ENCODE assay signal across 10 cellular contexts in the genomic region with DNA sequence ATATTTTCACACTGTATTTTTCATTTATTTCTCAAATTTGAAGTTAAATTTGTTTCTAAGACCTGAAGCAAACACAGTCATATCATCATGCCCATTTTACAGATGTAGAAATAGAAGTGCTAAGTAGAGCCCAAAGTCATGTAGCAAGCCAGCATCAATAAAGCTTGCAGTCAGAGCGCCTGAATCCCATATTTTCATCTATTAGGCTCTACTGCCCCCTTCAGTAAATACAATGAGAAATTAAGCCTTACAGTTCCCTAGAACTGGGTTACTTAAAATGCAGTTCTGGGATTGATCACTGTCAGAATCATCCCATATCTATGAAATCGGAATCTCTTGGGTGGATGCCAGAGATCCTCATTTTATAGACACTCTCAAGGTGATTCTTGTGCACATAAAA.
DNase-seq lines count a peak whose midpoint lies in the region; ATAC-seq and TF ChIP-seq lines count a peak whose summit lies in the region.
"Had no signal": no experiment of that assay in that cellular context is flagged by ENCODE, and none has a peak within 500 bp of the region (broad histone marks: within the 10 kb centered on the region; RNA-seq: fewer than 3 reads in every experiment).

No MANE protein-coding gene starts in this region.

- H3K36me3 ChIP-seq in adipocyte (ENCODE audit: control insufficient read depth, insufficient read depth, low read length, severe bottlenecking) (no peaks in the 10 kb centered on the region), kidney epithelial cell (ENCODE audit: control insufficient read depth, insufficient read depth, low read length) (no peaks in the 10 kb centered on the region)
- H3K36me3 ChIP-seq: neutrophil, SJCRH30 had no signal

- no peak overlapping the region for H3K9ac ChIP-seq in adipocyte (ENCODE audit: low read length)

- H3K27ac Mint-ChIP-seq in CD4-positive, alpha-beta T cell, result no peak overlapping the region

- H3K4me1 Mint-ChIP-seq in CD4-positive, alpha-beta T cell (ENCODE audit: low read depth), result no peaks in the 10 kb centered on the region

- no peak for ATAC-seq in HG03196 (IDR thresholded peaks at IDR 0.05; ENCODE audit: unreplicated experiment)
- no peak for ATAC-seq in HG03469 (IDR thresholded peaks at IDR 0.05; ENCODE audit: unreplicated experiment)
- no peak for ATAC-seq in HG03439 (IDR thresholded peaks at IDR 0.05; ENCODE audit: unreplicated experiment)
- ATAC-seq in CD4-positive, alpha-beta T cell (ENCODE audit: poor library complexity), result no peak

- DNase-seq in GF-D8 (lab: John Stamatoyannopoulos, UW) (peak; percentile 18), NCI-H1417 (lab: John Stamatoyannopoulos, UW) (peak; percentile 31 to 83 (median 69)), adipocyte (ENCODE audit: low read depth) (peak; percentile 74), kidney epithelial cell (ENCODE audit: low read depth) (no peak)
- DNase-seq in CD4-positive, alpha-beta T cell, result no peak

- TF ChIP-seq CTCF in kidney epithelial cell (IDR thresholded peaks at IDR 0.05; ENCODE audit: insufficient read depth, low read length, poor library complexity, severe bottlenecking), result peak; percentile 42
- no peak for TF ChIP-seq CTCF in CD4-positive, alpha-beta T cell (IDR thresholded peaks at IDR 0.05)

- H3K36me3 Mint-ChIP-seq in CD4-positive, alpha-beta T cell (ENCODE audit: low read depth), result no peaks in the 10 kb centered on the region

- no peaks in the 10 kb centered on the region for H3K9me3 ChIP-seq in adipocyte (ENCODE audit: control insufficient read depth, low read length)
- no peaks in the 10 kb centered on the region for H3K9me3 ChIP-seq in CD4-positive, alpha-beta T cell (ENCODE audit: control insufficient read depth, low read length)
- H3K9me3 ChIP-seq: neutrophil, SJCRH30 had no signal

- no peak overlapping the region for H3K27ac ChIP-seq in CD4-positive, alpha-beta T cell (ENCODE audit: low read depth, low read length)
- H3K27ac ChIP-seq: neutrophil, SJCRH30 had no signal

- H3K27me3 Mint-ChIP-seq in CD4-positive, alpha-beta T cell, result peaks cover 48% of the 10 kb centered on the region

- H3K27me3 ChIP-seq in adipocyte (replicated peaks; ENCODE audit: control insufficient read depth, insufficient read depth, low read length) (no peaks in the 10 kb centered on the region), kidney epithelial cell (ENCODE audit: control insufficient read depth, insufficient read depth, low read length) (no peaks in the 10 kb centered on the region)
- H3K27me3 ChIP-seq in CD4-positive, alpha-beta T cell (ENCODE audit: control insufficient read depth, insufficient read depth, low read length), result no peaks in the 10 kb centered on the region
- H3K27me3 ChIP-seq: SJCRH30 had no signal

- CTCF ChIA-PET in CD4-positive, alpha-beta T cell (lab: Charles Lee), result interaction anchor here (0.6 to 0.9 kb wide), 2 partner anchors 35 to 98 kb away, joined by 3 read pairs; no protein-coding TSS in a partner anchor

- no peaks in the 10 kb centered on the region for H3K9me3 Mint-ChIP-seq in CD4-positive, alpha-beta T cell

- POLR2A ChIA-PET in CD4-positive, alpha-beta T cell (lab: Charles Lee), result no interaction called here

- peaks cover 25% of the 10 kb centered on the region for H3K4me1 ChIP-seq in adipocyte (ENCODE audit: control insufficient read depth, insufficient read depth, low read length)
- H3K4me1 ChIP-seq: SJCRH30 had no signal

- intact Hi-C loops in CD4-positive, alpha-beta T cell (cut with DNase I, micrococcal nuclease), result no loop called here

- H3K4me3 ChIP-seq in adipocyte (ENCODE audit: low read length), result no peak overlapping the region
- H3K4me3 ChIP-seq in kidney epithelial cell (ENCODE audit: low read depth, low read length), result no peak overlapping the region
- H3K4me3 ChIP-seq: SJCRH30 had no signal

- H3K4me3 Mint-ChIP-seq in CD4-positive, alpha-beta T cell, result no peak overlapping the region

Comparison
In these comparisons a context has a peak if more than half of its experiments do, and no peak if none do; other contexts are left out.
1. DNase-seq: peak in GF-D8 (single experiment), NCI-H1417 (3 of 3) and adipocyte (single experiment); none in kidney epithelial cell (single experiment) and CD4-positive, alpha-beta T cell (0 of 10).